In the genomic region with DNA sequence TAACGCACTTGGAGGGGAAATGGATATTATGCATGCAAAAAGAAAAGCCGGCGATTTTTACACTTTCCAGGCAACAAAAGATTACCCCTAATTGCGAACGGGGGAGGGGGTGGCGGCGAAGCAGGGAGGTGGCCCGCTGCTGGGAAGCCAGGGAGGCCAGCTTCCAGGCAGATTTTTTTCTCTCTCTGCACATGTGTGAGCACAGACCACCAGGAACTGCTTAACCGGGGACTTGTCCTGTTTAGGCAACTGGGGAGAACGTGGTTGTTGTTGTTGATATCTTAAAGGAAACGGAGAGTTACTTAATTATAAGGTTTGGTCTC, we compare ENCODE assay signal across 1 cellular context.
TF ChIP-seq lines count a peak whose summit lies in the region.

No MANE protein-coding gene starts in this region.

TF ChIP-seq in GM23338, 12 proteins besides CTCF, POLR2A, EP300 and RAD21 (continued from another document):
- TF ChIP-seq, protein P1, sequence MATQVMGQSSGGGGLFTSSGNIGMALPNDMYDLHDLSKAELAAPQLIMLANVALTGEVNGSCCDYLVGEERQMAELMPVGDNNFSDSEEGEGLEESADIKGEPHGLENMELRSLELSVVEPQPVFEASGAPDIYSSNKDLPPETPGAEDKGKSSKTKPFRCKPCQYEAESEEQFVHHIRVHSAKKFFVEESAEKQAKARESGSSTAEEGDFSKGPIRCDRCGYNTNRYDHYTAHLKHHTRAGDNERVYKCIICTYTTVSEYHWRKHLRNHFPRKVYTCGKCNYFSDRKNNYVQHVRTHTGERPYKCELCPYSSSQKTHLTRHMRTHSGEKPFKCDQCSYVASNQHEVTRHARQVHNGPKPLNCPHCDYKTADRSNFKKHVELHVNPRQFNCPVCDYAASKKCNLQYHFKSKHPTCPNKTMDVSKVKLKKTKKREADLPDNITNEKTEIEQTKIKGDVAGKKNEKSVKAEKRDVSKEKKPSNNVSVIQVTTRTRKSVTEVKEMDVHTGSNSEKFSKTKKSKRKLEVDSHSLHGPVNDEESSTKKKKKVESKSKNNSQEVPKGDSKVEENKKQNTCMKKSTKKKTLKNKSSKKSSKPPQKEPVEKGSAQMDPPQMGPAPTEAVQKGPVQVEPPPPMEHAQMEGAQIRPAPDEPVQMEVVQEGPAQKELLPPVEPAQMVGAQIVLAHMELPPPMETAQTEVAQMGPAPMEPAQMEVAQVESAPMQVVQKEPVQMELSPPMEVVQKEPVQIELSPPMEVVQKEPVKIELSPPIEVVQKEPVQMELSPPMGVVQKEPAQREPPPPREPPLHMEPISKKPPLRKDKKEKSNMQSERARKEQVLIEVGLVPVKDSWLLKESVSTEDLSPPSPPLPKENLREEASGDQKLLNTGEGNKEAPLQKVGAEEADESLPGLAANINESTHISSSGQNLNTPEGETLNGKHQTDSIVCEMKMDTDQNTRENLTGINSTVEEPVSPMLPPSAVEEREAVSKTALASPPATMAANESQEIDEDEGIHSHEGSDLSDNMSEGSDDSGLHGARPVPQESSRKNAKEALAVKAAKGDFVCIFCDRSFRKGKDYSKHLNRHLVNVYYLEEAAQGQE (IDR thresholded peaks at IDR 0.05; ENCODE audit: unreplicated experiment) = no peak
- TF ChIP-seq STAT1 (IDR thresholded peaks at IDR 0.05; ENCODE audit: unreplicated experiment) (no peak), POLR2AphosphoS5 (IDR thresholded peaks at IDR 0.05; ENCODE audit: low read depth) (no peak), ZNF114 (CRISPR knock-in tag; IDR thresholded peaks at IDR 0.05) (no peak)
